32 cellular contexts compared by ENCODE assay signal in the genomic region with DNA sequence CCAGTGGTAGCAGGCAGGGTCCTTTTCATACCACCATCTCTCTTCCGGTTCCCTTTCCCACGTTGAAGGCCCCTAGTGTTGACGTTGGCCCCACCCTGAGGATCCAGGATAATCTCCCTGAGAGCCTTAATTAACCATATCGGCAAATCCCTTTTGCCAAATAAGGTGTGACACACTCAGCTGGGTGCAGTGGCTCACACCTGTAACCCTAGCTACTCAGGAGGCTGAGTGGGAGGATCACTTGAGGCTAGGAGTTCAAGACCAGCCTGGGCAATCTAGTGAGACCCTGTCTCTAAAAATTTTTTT.
"Had no signal": no experiment of that assay in that cellular context is flagged by ENCODE, and none has a peak within 500 bp of the region (broad histone marks: within the 10 kb centered on the region; RNA-seq: fewer than 3 reads in every experiment).

No MANE protein-coding gene starts in this region.

- H3K27ac ChIP-seq: brain microvascular endothelial cell, KMS-11, SJSA1 had no signal

- ATAC-seq: activated T-cell treated with anti-CD3 and anti-CD28 coated beads, Interleukin-2, amount 50 U/mL, for 4 hours; Panc1 had no signal

- DNase-seq: activated B cell treated with CpG ODN at 0.5 μM for 24 hours; activated CD4-positive, alpha-beta memory T cell treated with anti-CD3 and anti-CD28 coated beads for 36 hours; activated CD4-positive, alpha-beta T cell treated with anti-CD3 and anti-CD28 coated beads for 4 hours; activated CD4-positive, alpha-beta T cell treated with anti-CD3 and anti-CD28 coated beads, Interleukin-2, amount 50 U/mL, for 1 hour; activated CD4-positive, CD25-positive, alpha-beta regulatory T cell treated with anti-CD3 and anti-CD28 coated beads, Interleukin-2, amount 50 U/mL, for 72 hours; activated CD8-positive, alpha-beta memory T cell treated with anti-CD3 and anti-CD28 coated beads, Interleukin-2, amount 50 U/mL, for 4 hours; activated naive CD4-positive, alpha-beta T cell; activated naive CD4-positive, alpha-beta T cell treated with anti-CD3 and anti-CD28 coated beads, Interleukin-2, amount 50 U/mL, for 16 hours; activated naive CD8-positive, alpha-beta T cell treated with anti-CD3 and anti-CD28 coated beads for 36 hours; activated T-cell treated with anti-CD3 and anti-CD28 coated beads for 4 hours; activated T-cell treated with anti-CD3 and anti-CD28 coated beads, Interleukin-2, amount 50 U/mL, for 4 hours; amniotic stem cell; aorta; brain microvascular endothelial cell; central memory CD4-positive, alpha-beta T cell; MM.1S; MV-4-11; NCI-H1092; NCI-H1436 treated with DMSO at 0.1 percent for 48 hours; NCI-H187 treated with DMSO at 0.1 percent for 48 hours; NCI-H2081; NCI-H226; NCI-H446 treated with DMSO at 0.1 percent for 48 hours; NCI-H748 treated with DMSO at 0.1 percent for 48 hours; SHP77; SK-N-SH had no signal

- H3K9me3 Mint-ChIP-seq: activated B cell treated with CpG ODN at 0.5 μM for 24 hours; activated CD4-positive, alpha-beta memory T cell treated with anti-CD3 and anti-CD28 coated beads for 36 hours; activated T-cell treated with anti-CD3 and anti-CD28 coated beads, Interleukin-2, amount 50 U/mL, for 4 hours; activated T-helper 1 cell treated with anti-CD3 and anti-CD28 coated beads, Interleukin-12 subunit alpha, Interleukin-12 subunit beta, Interleukin-2, Interleukin-4 antibody, amounts not matched to agents 30 ng/mL and 10 ng/mL and 1 ng/mL, durations not matched to agents 14 hours and 24 hours and 36 hours had no signal

- H3K9me3 ChIP-seq: SK-N-SH had no signal

- H3K4me3 Mint-ChIP-seq: activated B cell treated with CpG ODN at 0.5 μM for 24 hours; activated CD4-positive, alpha-beta memory T cell treated with anti-CD3 and anti-CD28 coated beads for 36 hours; activated naive CD8-positive, alpha-beta T cell treated with anti-CD3 and anti-CD28 coated beads for 36 hours; activated T-cell treated with anti-CD3 and anti-CD28 coated beads, Interleukin-2, amount 50 U/mL, for 4 hours; activated T-helper 1 cell treated with anti-CD3 and anti-CD28 coated beads, Interleukin-12 subunit alpha, Interleukin-12 subunit beta, Interleukin-2, Interleukin-4 antibody, amounts not matched to agents 30 ng/mL and 10 ng/mL and 1 ng/mL, durations not matched to agents 14 hours and 24 hours and 36 hours; T-helper 1 cell treated with Interleukin-12 subunit alpha and Interleukin-12 subunit beta and Interleukin-4 antibody, amounts not matched to agents 30 μg/mL and 1 μg/mL, for 36 hours; T-helper 2 cell treated with Interferon-gamma antibody and Interleukin-4, amounts not matched to agents 5 μg/mL and 100 μg/mL, for 36 hours had no signal

- H3K27ac Mint-ChIP-seq: activated B cell treated with CpG ODN at 0.5 μM for 24 hours; activated CD4-positive, alpha-beta memory T cell treated with anti-CD3 and anti-CD28 coated beads for 36 hours; activated naive CD8-positive, alpha-beta T cell treated with anti-CD3 and anti-CD28 coated beads for 36 hours; activated T-helper 1 cell treated with anti-CD3 and anti-CD28 coated beads, Interleukin-12 subunit alpha, Interleukin-12 subunit beta, Interleukin-2, Interleukin-4 antibody, amounts not matched to agents 30 ng/mL and 10 ng/mL and 1 ng/mL, durations not matched to agents 14 hours and 24 hours and 36 hours; T-helper 1 cell treated with Interleukin-12 subunit alpha and Interleukin-12 subunit beta and Interleukin-4 antibody, amounts not matched to agents 30 μg/mL and 1 μg/mL, for 36 hours; T-helper 2 cell treated with Interferon-gamma antibody and Interleukin-4, amounts not matched to agents 5 μg/mL and 100 μg/mL, for 36 hours had no signal

- H3K4me1 Mint-ChIP-seq: activated B cell treated with CpG ODN at 0.5 μM for 24 hours had no signal

- H3K36me3 Mint-ChIP-seq: activated CD4-positive, alpha-beta memory T cell treated with anti-CD3 and anti-CD28 coated beads for 36 hours had no signal

- H3K27me3 ChIP-seq: brain microvascular endothelial cell, SJSA1 had no signal

- H3K36me3 ChIP-seq: brain microvascular endothelial cell had no signal

- H3K4me3 ChIP-seq: SJSA1 had no signal

- H3K27me3 Mint-ChIP-seq: activated B cell treated with CpG ODN at 0.5 μM for 24 hours had no signal
